ENCODE assay signal across 11 cellular contexts in genomic region chr6:144248470-144249301, GRCh38. TPM values are rescaled to one million over a fixed set of nuclear protein-coding genes. Genes with fewer than 3 reads are reported as not detected.
A peak's percentile ranks its signal among the peaks of the same experiment; 100 is the strongest.
DNase-seq lines count a peak whose midpoint lies in the region; ATAC-seq and TF ChIP-seq lines count a peak whose summit lies in the region.
"Had no signal": no experiment of that assay in that cellular context is flagged by ENCODE, and none has a peak within 500 bp of the region (broad histone marks: within the 10 kb centered on the region; RNA-seq: fewer than 3 reads in every experiment).

No MANE protein-coding gene starts in this region.

- no peaks in the 10 kb centered on the region for H4K20me1 ChIP-seq in SK-N-SH (ENCODE audit: insufficient read depth)
- H4K20me1 ChIP-seq: BLaER1 treated with 17β-estradiol and CSF1 and Interleukin-3, amounts not matched to agents 10 nM and 100 nM had no signal

- H3K27ac Mint-ChIP-seq in activated naive CD4-positive, alpha-beta T cell treated with anti-CD3 and anti-CD28 coated beads for 36 hours = peak overlapping the region; percentile 32
- H3K27ac Mint-ChIP-seq: endodermal cell had no signal

- intact Hi-C loops in activated naive CD4-positive, alpha-beta T cell treated with anti-CD3 and anti-CD28 coated beads for 36 hours (cut with micrococcal nuclease) = loop anchor here (1.0 to 10.0 kb wide), 5 partner anchors 37 to 686 kb away; partner anchors contain the start of gene UTRN
- intact Hi-C loops in body of pancreas (cut with DNase I) = no loop called here

- TF ChIP-seq POLR2A in body of pancreas (IDR thresholded peaks at IDR 0.05) = no peak

- TF ChIP-seq RAD21 in SK-N-SH (IDR thresholded peaks at IDR 0.05; ENCODE audit: low read length) = no peak

- H3K9me3 ChIP-seq in SK-N-SH = no peaks in the 10 kb centered on the region
- H3K9me3 ChIP-seq in subcutaneous abdominal adipose tissue (ENCODE audit: control insufficient read depth in 5 of 5, low read length in 5 of 5) = peaks cover 3 to 12% (median 7%) of the 10 kb centered on the region in 5 donors
- no peaks in the 10 kb centered on the region for H3K9me3 ChIP-seq in body of pancreas

- H3K36me3 Mint-ChIP-seq in activated naive CD4-positive, alpha-beta T cell treated with anti-CD3 and anti-CD28 coated beads for 36 hours (ENCODE audit: low read depth) = no peaks in the 10 kb centered on the region

- H3K4me1 Mint-ChIP-seq in activated naive CD4-positive, alpha-beta T cell treated with anti-CD3 and anti-CD28 coated beads for 36 hours (ENCODE audit: low read depth) = peaks cover 16% of the 10 kb centered on the region

- peaks cover 2% of the 10 kb centered on the region for H3K9me3 Mint-ChIP-seq in activated naive CD4-positive, alpha-beta T cell treated with anti-CD3 and anti-CD28 coated beads for 36 hours

- peak; percentile 9 for DNase-seq in activated naive CD4-positive, alpha-beta T cell treated with anti-CD3 and anti-CD28 coated beads for 36 hours
- DNase-seq in activated naive CD4-positive, alpha-beta T cell (lab: John Stamatoyannopoulos, UW) = no peak
- no peak for DNase-seq in SK-N-SH
- peak; percentile 80 for DNase-seq in fibroblast of pulmonary artery (ENCODE audit: low read depth)
- DNase-seq in NCI-H2029 treated with DMSO at 0.1 percent for 48 hours (lab: John Stamatoyannopoulos, UW) = no peak
- no peak for DNase-seq in body of pancreas
- DNase-seq in GM20000 (ENCODE audit: low spot score) = no peak
- DNase-seq: endodermal cell, RPMI8226 had no signal

- no peak overlapping the region for H3K4me3 Mint-ChIP-seq in activated naive CD4-positive, alpha-beta T cell treated with anti-CD3 and anti-CD28 coated beads for 36 hours
- H3K4me3 Mint-ChIP-seq: endodermal cell had no signal

- H3K4me3 ChIP-seq in SK-N-SH (ENCODE audit: low read depth in 2 of 2, low read length in 1 of 2) = no peak overlapping the region
- H3K4me3 ChIP-seq in fibroblast of pulmonary artery (replicated peaks; ENCODE audit: low read depth, low read length) = no peak overlapping the region
- no peak overlapping the region for H3K4me3 ChIP-seq in subcutaneous abdominal adipose tissue (ENCODE audit: low read depth in 1 of 5, low read length in 5 of 5)
- H3K4me3 ChIP-seq in body of pancreas = no peak overlapping the region
- H3K4me3 ChIP-seq: BLaER1 treated with 17β-estradiol and CSF1 and Interleukin-3, amounts not matched to agents 10 nM and 100 nM had no signal

- H3F3A ChIP-seq in SK-N-SH (replicated peaks; ENCODE audit: insufficient read depth) = no peaks in the 10 kb centered on the region

- CTCF ChIA-PET in activated naive CD4-positive, alpha-beta T cell treated with anti-CD3 and anti-CD28 coated beads for 36 hours (lab: Charles Lee) = interaction anchor here (0.6 kb wide), 2 partner anchors 257 to 317 kb away, joined by 3 read pairs; no protein-coding TSS in a partner anchor
- CTCF ChIA-PET in SK-N-SH (lab: Yijun Ruan, JAX) = interaction anchor here (0.7 kb wide), 1 partner anchor 15 kb away, joined by 3 read pairs; no protein-coding TSS in a partner anchor

- H3K9ac ChIP-seq in SK-N-SH (no peak overlapping the region), subcutaneous abdominal adipose tissue (ENCODE audit: low read length in 5 of 5) (no peak overlapping the region)
- H3K9ac ChIP-seq: BLaER1 treated with 17β-estradiol and CSF1 and Interleukin-3, amounts not matched to agents 10 nM and 100 nM had no signal

- H3K79me2 ChIP-seq in SK-N-SH (ENCODE audit: insufficient read depth) = no peaks in the 10 kb centered on the region

- 6% methylated on average over 3 of the region's 3 CpGs for WGBS in SK-N-SH (ENCODE audit: low lambda C conversion rate)
- 73 to 96% methylated on average over 3 of the region's 3 CpGs for WGBS in body of pancreas, 2 donors

- POLR2A ChIA-PET in SK-N-SH (lab: Yijun Ruan, JAX) = no interaction called here

- peak overlapping the region; percentile 47 to 60; a peak in 3 of 4 replicates for H3K27ac ChIP-seq in SK-N-SH (ENCODE audit: low read depth in 2 of 2, low read length in 1 of 2)
- H3K27ac ChIP-seq in subcutaneous abdominal adipose tissue (ENCODE audit: low read depth, low read length) = peak overlapping the region; percentile 70
- no peak overlapping the region for H3K27ac ChIP-seq in body of pancreas
- H3K27ac ChIP-seq: BLaER1 treated with 17β-estradiol and CSF1 and Interleukin-3, amounts not matched to agents 10 nM and 100 nM had no signal

- peak overlapping the region; percentile 24; the same call in 1 of the 2 replicates for H2AFZ ChIP-seq in SK-N-SH (ENCODE audit: low read depth)

- H3K27me3 Mint-ChIP-seq in activated naive CD4-positive, alpha-beta T cell treated with anti-CD3 and anti-CD28 coated beads for 36 hours (ENCODE audit: low read depth) = peaks cover 4% of the 10 kb centered on the region

- TF ChIP-seq EP300 in SK-N-SH (IDR thresholded peaks at IDR 0.05; ENCODE audit: borderline replicate concordance in 1 of 2, low read depth in 1 of 2, low read length in 1 of 2) = no peak

- H3K4me1 ChIP-seq in SK-N-SH (ENCODE audit: control insufficient read depth in 1 of 2, insufficient read depth in 2 of 2, low read depth in 1 of 2, low read length in 1 of 2) (no peaks in the 10 kb centered on the region; a peak in 1 of 4 replicates), subcutaneous abdominal adipose tissue (ENCODE audit: control insufficient read depth in 5 of 5, insufficient read depth in 5 of 5, low read length in 5 of 5) (peaks cover 0 to 10% (median 0%) of the 10 kb centered on the region in 5 donors), body of pancreas (no peaks in the 10 kb centered on the region)

- no peak for ATAC-seq in body of pancreas

- H3K27me3 ChIP-seq in SK-N-SH (ENCODE audit: insufficient read depth) (peaks cover 18% of the 10 kb centered on the region; the same call in 1 of the 2 replicates), subcutaneous abdominal adipose tissue (ENCODE audit: control insufficient read depth in 5 of 5, insufficient read depth in 4 of 5, low read length in 5 of 5) (no peaks in the 10 kb centered on the region), body of pancreas (no peaks in the 10 kb centered on the region)
- H3K27me3 ChIP-seq: BLaER1 treated with 17β-estradiol and CSF1 and Interleukin-3, amounts not matched to agents 10 nM and 100 nM had no signal

- H3K4me2 ChIP-seq in SK-N-SH = no peak overlapping the region

- H3K36me3 ChIP-seq in SK-N-SH (replicated peaks in 1 of 2; ENCODE audit: control insufficient read depth in 1 of 2, insufficient read depth in 2 of 2, low read length in 1 of 2) = no peaks in the 10 kb centered on the region
- H3K36me3 ChIP-seq in subcutaneous abdominal adipose tissue (ENCODE audit: control insufficient read depth in 5 of 5, insufficient read depth in 5 of 5, low read length in 5 of 5) = no peaks in the 10 kb centered on the region
- no peaks in the 10 kb centered on the region for H3K36me3 ChIP-seq in body of pancreas (replicated peaks in 1 of 2; ENCODE audit: insufficient read depth in 1 of 2, low read depth in 2 of 2)

- no peaks in the 10 kb centered on the region for H3K9me2 ChIP-seq in SK-N-SH

- no peak for TF ChIP-seq CTCF in SK-N-SH (IDR thresholded peaks at IDR 0.05)
- TF ChIP-seq CTCF in fibroblast of pulmonary artery (IDR thresholded peaks at IDR 0.05; ENCODE audit: low read length, missing control alignments) = no peak
- no peak for TF ChIP-seq CTCF in body of pancreas (IDR thresholded peaks at IDR 0.05)
- TF ChIP-seq CTCF in GM20000 (IDR thresholded peaks at IDR 0.05; ENCODE audit: extremely low read depth, missing control alignments) = no peak

TF ChIP-seq in SK-N-SH, 30 proteins besides CTCF, POLR2A, EP300 and RAD21 (continues in another document):
- no peak for TF ChIP-seq CHD2 (IDR thresholded peaks at IDR 0.05; ENCODE audit: low read length, partially characterized antibody)
- no peak for TF ChIP-seq IRF3 (IDR thresholded peaks at IDR 0.05; ENCODE audit: low read depth, low read length)
- TF ChIP-seq MAX (IDR thresholded peaks at IDR 0.05; ENCODE audit: low read depth) = no peak
- TF ChIP-seq USF2 (IDR thresholded peaks at IDR 0.05; ENCODE audit: borderline replicate concordance, low read depth, low read length) = no peak
- TF ChIP-seq TCF12 (IDR thresholded peaks at IDR 0.05) = no peak
- no peak for TF ChIP-seq RXRA (IDR thresholded peaks at IDR 0.05; ENCODE audit: borderline replicate concordance, low read depth)
- TF ChIP-seq YY1 (IDR thresholded peaks at IDR 0.05; ENCODE audit: low read depth) = no peak
- TF ChIP-seq GABPA (IDR thresholded peaks at IDR 0.05; ENCODE audit: low read depth) = no peak
- no peak for TF ChIP-seq EZH2phosphoT487 (IDR thresholded peaks at IDR 0.05; ENCODE audit: borderline replicate concordance, low read depth)
- no peak for TF ChIP-seq FOSL2 (IDR thresholded peaks at IDR 0.05; ENCODE audit: borderline replicate concordance, low read depth)
- TF ChIP-seq MXI1 (IDR thresholded peaks at IDR 0.05; ENCODE audit: low read depth, low read length) = no peak
- TF ChIP-seq SIN3A (IDR thresholded peaks at IDR 0.05; ENCODE audit: borderline replicate concordance, low read depth, low read length) = no peak
- TF ChIP-seq TAF1 (IDR thresholded peaks at IDR 0.05; ENCODE audit: borderline replicate concordance, low read depth, low read length) = no peak
- TF ChIP-seq GATA2 (CRISPR knock-in tag; IDR thresholded peaks at IDR 0.05) = no peak

RNA-seq across cellular contexts. Expression of gene UTRN, which starts 36.4 kb away (rescaled TPM):
- 10 to 100 TPM; 35.3 to 39.9 TPM for total RNA-seq in activated naive CD4-positive, alpha-beta T cell treated with anti-CD3 and anti-CD28 coated beads for 36 hours
- polyA plus RNA-seq in SK-N-SH (2012; rRNA removed) = 6.8 and 8.7 TPM in 2 replicates
- polyA plus RNA-seq in SK-N-SH (2012; cell fraction: cytosol; rRNA removed) = 10.1 and 10.3 TPM in 2 replicates
- 9.0 and 18.6 TPM in 2 replicates for polyA plus RNA-seq in SK-N-SH (2012; cell fraction: nucleus; rRNA removed)
- total RNA-seq in body of pancreas = 100 to 1,000 TPM; 112 to 133 TPM

Comparison
In these comparisons a context has a peak if more than half of its experiments do, and no peak if none do; other contexts are left out.
1. DNase-seq: peak in activated naive CD4-positive, alpha-beta T cell treated with anti-CD3 and anti-CD28 coated beads for 36 hours (single experiment) and fibroblast of pulmonary artery (single experiment); none in activated naive CD4-positive, alpha-beta T cell (0 of 4), SK-N-SH (single experiment), NCI-H2029 treated with DMSO at 0.1 percent for 48 hours (single experiment), body of pancreas (0 of 4) and GM20000 (single experiment).
2. H3K27ac ChIP-seq: peak in SK-N-SH (2 of 2) and subcutaneous abdominal adipose tissue (single experiment); none in body of pancreas (0 of 4).